ENCODE assay signal across 2 cellular contexts in the genomic region with DNA sequence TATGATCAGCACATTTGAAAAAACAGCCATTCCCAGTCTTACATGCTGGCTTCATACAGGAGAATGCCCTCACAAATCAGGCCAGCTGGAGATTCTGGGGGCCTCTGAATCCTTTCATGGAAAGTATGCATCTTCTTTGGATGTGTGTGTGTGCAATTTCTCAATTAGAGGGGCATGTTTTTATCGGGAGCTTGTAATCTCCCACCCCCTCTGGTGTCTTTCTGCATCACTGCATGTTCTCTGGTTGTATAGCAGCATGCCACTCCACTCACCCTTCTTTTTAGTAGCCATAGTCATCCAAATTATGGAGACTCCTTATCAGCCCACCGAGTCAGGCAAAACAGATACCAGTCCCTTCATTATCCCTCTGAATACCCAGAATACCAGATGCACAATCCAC.
TF ChIP-seq lines count a peak whose summit lies in the region.

No MANE protein-coding gene starts in this region.

TF ChIP-seq in SK-N-SH, 30 proteins besides CTCF, POLR2A, EP300 and RAD21 (continued from another document):
- TF ChIP-seq SMC3 (IDR thresholded peaks at IDR 0.05; ENCODE audit: low read depth, low read length) = peak; percentile 39; the same call in 1 of the 2 replicates
- TF ChIP-seq, protein P1, sequence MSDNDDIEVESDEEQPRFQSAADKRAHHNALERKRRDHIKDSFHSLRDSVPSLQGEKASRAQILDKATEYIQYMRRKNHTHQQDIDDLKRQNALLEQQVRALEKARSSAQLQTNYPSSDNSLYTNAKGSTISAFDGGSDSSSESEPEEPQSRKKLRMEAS (IDR thresholded peaks at IDR 0.05; ENCODE audit: low read depth) = no peak

TF ChIP-seq in SK-N-SH treated with all-trans-retinoic acid at 6 μM for 48 hours, 23 proteins besides CTCF, POLR2A, EP300 and RAD21 (continued from another document):
- TF ChIP-seq, protein P2, sequence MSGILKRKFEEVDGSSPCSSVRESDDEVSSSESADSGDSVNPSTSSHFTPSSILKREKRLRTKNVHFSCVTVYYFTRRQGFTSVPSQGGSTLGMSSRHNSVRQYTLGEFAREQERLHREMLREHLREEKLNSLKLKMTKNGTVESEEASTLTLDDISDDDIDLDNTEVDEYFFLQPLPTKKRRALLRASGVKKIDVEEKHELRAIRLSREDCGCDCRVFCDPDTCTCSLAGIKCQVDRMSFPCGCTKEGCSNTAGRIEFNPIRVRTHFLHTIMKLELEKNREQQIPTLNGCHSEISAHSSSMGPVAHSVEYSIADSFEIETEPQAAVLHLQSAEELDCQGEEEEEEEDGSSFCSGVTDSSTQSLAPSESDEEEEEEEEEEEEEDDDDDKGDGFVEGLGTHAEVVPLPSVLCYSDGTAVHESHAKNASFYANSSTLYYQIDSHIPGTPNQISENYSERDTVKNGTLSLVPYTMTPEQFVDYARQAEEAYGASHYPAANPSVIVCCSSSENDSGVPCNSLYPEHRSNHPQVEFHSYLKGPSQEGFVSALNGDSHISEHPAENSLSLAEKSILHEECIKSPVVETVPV (CRISPR knock-in tag; IDR thresholded peaks at IDR 0.05) = no peak
- TF ChIP-seq, protein P3, sequence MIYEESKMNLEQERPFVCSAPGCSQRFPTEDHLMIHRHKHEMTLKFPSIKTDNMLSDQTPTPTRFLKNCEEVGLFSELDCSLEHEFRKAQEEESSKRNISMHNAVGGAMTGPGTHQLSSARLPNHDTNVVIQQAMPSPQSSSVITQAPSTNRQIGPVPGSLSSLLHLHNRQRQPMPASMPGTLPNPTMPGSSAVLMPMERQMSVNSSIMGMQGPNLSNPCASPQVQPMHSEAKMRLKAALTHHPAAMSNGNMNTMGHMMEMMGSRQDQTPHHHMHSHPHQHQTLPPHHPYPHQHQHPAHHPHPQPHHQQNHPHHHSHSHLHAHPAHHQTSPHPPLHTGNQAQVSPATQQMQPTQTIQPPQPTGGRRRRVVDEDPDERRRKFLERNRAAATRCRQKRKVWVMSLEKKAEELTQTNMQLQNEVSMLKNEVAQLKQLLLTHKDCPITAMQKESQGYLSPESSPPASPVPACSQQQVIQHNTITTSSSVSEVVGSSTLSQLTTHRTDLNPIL (CRISPR knock-in tag; IDR thresholded peaks at IDR 0.05; ENCODE audit: low read depth) = no peak
- TF ChIP-seq CSDC2 (CRISPR knock-in tag; IDR thresholded peaks at IDR 0.05) = no peak
- no peak for TF ChIP-seq RARB (CRISPR knock-in tag; IDR thresholded peaks at IDR 0.05)
- no peak for TF ChIP-seq PPARA (CRISPR knock-in tag; IDR thresholded peaks at IDR 0.05; ENCODE audit: borderline replicate concordance)
- TF ChIP-seq ZNF70 (CRISPR knock-in tag; IDR thresholded peaks at IDR 0.05) = no peak
- no peak for TF ChIP-seq ZNF565 (CRISPR knock-in tag; conservative IDR thresholded peaks at IDR 0.05; ENCODE audit: low read depth)
- TF ChIP-seq, protein P4, sequence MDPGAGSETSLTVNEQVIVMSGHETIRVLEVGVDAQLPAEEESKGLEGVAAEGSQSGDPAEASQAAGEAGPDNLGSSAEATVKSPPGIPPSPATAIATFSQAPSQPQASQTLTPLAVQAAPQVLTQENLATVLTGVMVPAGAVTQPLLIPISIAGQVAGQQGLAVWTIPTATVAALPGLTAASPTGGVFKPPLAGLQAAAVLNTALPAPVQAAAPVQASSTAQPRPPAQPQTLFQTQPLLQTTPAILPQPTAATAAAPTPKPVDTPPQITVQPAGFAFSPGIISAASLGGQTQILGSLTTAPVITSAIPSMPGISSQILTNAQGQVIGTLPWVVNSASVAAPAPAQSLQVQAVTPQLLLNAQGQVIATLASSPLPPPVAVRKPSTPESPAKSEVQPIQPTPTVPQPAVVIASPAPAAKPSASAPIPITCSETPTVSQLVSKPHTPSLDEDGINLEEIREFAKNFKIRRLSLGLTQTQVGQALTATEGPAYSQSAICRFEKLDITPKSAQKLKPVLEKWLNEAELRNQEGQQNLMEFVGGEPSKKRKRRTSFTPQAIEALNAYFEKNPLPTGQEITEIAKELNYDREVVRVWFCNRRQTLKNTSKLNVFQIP (CRISPR knock-in tag; IDR thresholded peaks at IDR 0.05; ENCODE audit: borderline replicate concordance, low read depth) = no peak
- no peak for TF ChIP-seq BACH2 (CRISPR knock-in tag; IDR thresholded peaks at IDR 0.05; ENCODE audit: borderline replicate concordance)
- TF ChIP-seq ZC3H10 (CRISPR knock-in tag; IDR thresholded peaks at IDR 0.05) = no peak
- TF ChIP-seq SNAI2 (CRISPR knock-in tag; IDR thresholded peaks at IDR 0.05) = no peak
- TF ChIP-seq, protein P5, sequence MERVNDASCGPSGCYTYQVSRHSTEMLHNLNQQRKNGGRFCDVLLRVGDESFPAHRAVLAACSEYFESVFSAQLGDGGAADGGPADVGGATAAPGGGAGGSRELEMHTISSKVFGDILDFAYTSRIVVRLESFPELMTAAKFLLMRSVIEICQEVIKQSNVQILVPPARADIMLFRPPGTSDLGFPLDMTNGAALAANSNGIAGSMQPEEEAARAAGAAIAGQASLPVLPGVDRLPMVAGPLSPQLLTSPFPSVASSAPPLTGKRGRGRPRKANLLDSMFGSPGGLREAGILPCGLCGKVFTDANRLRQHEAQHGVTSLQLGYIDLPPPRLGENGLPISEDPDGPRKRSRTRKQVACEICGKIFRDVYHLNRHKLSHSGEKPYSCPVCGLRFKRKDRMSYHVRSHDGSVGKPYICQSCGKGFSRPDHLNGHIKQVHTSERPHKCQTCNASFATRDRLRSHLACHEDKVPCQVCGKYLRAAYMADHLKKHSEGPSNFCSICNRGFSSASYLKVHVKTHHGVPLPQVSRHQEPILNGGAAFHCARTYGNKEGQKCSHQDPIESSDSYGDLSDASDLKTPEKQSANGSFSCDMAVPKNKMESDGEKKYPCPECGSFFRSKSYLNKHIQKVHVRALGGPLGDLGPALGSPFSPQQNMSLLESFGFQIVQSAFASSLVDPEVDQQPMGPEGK (CRISPR knock-in tag; IDR thresholded peaks at IDR 0.05; ENCODE audit: borderline replicate concordance) = no peak
- no peak for TF ChIP-seq ZNF8 (CRISPR knock-in tag; IDR thresholded peaks at IDR 0.05)
- no peak for TF ChIP-seq ZFP30 (CRISPR knock-in tag; IDR thresholded peaks at IDR 0.05)
- TF ChIP-seq, protein P6, sequence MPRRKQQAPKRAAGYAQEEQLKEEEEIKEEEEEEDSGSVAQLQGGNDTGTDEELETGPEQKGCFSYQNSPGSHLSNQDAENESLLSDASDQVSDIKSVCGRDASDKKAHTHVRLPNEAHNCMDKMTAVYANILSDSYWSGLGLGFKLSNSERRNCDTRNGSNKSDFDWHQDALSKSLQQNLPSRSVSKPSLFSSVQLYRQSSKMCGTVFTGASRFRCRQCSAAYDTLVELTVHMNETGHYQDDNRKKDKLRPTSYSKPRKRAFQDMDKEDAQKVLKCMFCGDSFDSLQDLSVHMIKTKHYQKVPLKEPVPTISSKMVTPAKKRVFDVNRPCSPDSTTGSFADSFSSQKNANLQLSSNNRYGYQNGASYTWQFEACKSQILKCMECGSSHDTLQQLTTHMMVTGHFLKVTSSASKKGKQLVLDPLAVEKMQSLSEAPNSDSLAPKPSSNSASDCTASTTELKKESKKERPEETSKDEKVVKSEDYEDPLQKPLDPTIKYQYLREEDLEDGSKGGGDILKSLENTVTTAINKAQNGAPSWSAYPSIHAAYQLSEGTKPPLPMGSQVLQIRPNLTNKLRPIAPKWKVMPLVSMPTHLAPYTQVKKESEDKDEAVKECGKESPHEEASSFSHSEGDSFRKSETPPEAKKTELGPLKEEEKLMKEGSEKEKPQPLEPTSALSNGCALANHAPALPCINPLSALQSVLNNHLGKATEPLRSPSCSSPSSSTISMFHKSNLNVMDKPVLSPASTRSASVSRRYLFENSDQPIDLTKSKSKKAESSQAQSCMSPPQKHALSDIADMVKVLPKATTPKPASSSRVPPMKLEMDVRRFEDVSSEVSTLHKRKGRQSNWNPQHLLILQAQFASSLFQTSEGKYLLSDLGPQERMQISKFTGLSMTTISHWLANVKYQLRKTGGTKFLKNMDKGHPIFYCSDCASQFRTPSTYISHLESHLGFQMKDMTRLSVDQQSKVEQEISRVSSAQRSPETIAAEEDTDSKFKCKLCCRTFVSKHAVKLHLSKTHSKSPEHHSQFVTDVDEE (CRISPR knock-in tag; IDR thresholded peaks at IDR 0.05) = no peak
- no peak for TF ChIP-seq TCF4 (CRISPR knock-in tag; IDR thresholded peaks at IDR 0.05; ENCODE audit: borderline replicate concordance)
- no peak for TF ChIP-seq OSR1 (CRISPR knock-in tag; IDR thresholded peaks at IDR 0.05)
